In the genomic region with DNA sequence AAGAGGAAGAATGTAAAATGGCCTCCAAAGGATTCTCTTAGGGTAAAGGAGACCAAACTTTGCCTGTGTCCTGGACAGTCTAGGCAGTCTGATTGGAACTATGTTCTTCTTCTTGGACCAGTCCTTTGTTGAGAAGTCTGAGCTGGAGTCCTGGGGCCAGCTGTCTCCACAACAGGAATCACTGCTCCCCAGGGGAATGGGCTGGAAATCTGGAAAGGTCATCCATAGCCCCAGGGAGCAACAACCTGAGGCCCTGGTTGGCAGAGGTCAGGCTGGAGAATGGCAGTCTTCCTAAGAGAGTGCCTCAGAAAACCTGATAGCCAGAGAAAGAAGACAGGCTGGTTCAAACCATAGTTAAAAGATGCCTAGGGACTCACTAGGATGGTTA, we compare ENCODE assay signal across 28 cellular contexts.
"Had no signal": no experiment of that assay in that cellular context is flagged by ENCODE, and none has a peak within 500 bp of the region (broad histone marks: within the 10 kb centered on the region; RNA-seq: fewer than 3 reads in every experiment).

No MANE protein-coding gene starts in this region.

- H3K27me3 ChIP-seq: ascending aorta, cardiac muscle cell, colonic mucosa, gastrocnemius medialis, right atrium auricular region, stomach, thyroid gland, upper lobe of left lung had no signal

- H3K36me3 Mint-ChIP-seq: activated naive CD8-positive, alpha-beta T cell; naive thymus-derived CD4-positive, alpha-beta T cell; stimulated activated naive B cell treated with anti-CD40 and anti-IgM and Interleukin-4, amounts not matched to agents 10 μg/mL and 1 μg/mL and 100 μg/mL, for 72 hours had no signal

- H3K9me3 Mint-ChIP-seq: brain; naive thymus-derived CD4-positive, alpha-beta T cell; stimulated activated naive B cell treated with anti-CD40 and anti-IgM and Interleukin-4, amounts not matched to agents 10 μg/mL and 1 μg/mL and 100 μg/mL, for 72 hours had no signal

- H3K27ac ChIP-seq: ascending aorta, cardiac muscle cell, colonic mucosa, gastrocnemius medialis, right atrium auricular region, stomach, thyroid gland, upper lobe of left lung, VCaP had no signal

- H3K9me3 ChIP-seq: ascending aorta, colonic mucosa, gastrocnemius medialis, right atrium auricular region, stomach, thyroid gland, upper lobe of left lung had no signal

- H3K27me3 Mint-ChIP-seq: activated naive CD8-positive, alpha-beta T cell; brain; stimulated activated naive B cell treated with anti-CD40 and anti-IgM and Interleukin-4, amounts not matched to agents 10 μg/mL and 1 μg/mL and 100 μg/mL, for 72 hours had no signal

- H3K27ac Mint-ChIP-seq: activated naive CD8-positive, alpha-beta T cell; naive thymus-derived CD4-positive, alpha-beta T cell; stimulated activated naive B cell treated with anti-CD40 and anti-IgM and Interleukin-4, amounts not matched to agents 10 μg/mL and 1 μg/mL and 100 μg/mL, for 72 hours had no signal

- H3K4me3 ChIP-seq: ascending aorta, cardiac muscle cell, colonic mucosa, gastrocnemius medialis, right atrium auricular region, stomach, thyroid gland, upper lobe of left lung had no signal

- H3K4me3 Mint-ChIP-seq: activated naive CD8-positive, alpha-beta T cell; brain; naive thymus-derived CD4-positive, alpha-beta T cell; stimulated activated naive B cell treated with anti-CD40 and anti-IgM and Interleukin-4, amounts not matched to agents 10 μg/mL and 1 μg/mL and 100 μg/mL, for 72 hours had no signal

- DNase-seq: activated CD4-positive, alpha-beta T cell treated with anti-CD3 and anti-CD28 coated beads for 4 hours; activated CD4-positive, alpha-beta T cell treated with anti-CD3 and anti-CD28 coated beads, Interleukin-2, amount 50 U/mL, for 4 hours; activated CD8-positive, alpha-beta memory T cell treated with anti-CD3 and anti-CD28 coated beads for 24 hours; activated effector memory CD4-positive, alpha-beta T cell treated with Interleukin-2 at 50 U/mL for 16 hours; activated naive CD4-positive, alpha-beta T cell treated with Interleukin-2 at 50 U/mL for 16 hours; cerebellar nuclear complex; colonic mucosa; effector memory CD4-positive, alpha-beta T cell; erythroblast; gastrocnemius medialis; glutamatergic neuron; islet precursor cell; midbrain; naive thymus-derived CD4-positive, alpha-beta T cell; nucleus accumbens; stimulated activated CD4-positive, alpha-beta T cell treated with anti-CD3 and anti-CD28 coated beads, Interleukin-15, amount 100 ng/mL, for 24 hours; stimulated activated CD4-positive, alpha-beta T cell treated with anti-CD3 and anti-CD28 coated beads, Interleukin-2, amount 100 ng/mL, for 24 hours; stimulated activated naive B cell treated with anti-CD40 and anti-IgM and Interleukin-4, amounts not matched to agents 10 μg/mL and 1 μg/mL and 100 μg/mL, for 72 hours; stomach; T-helper 9 cell; thyroid gland; upper lobe of left lung had no signal

- H3K36me3 ChIP-seq: cardiac muscle cell, colonic mucosa, gastrocnemius medialis, right atrium auricular region, thyroid gland, upper lobe of left lung had no signal
